ENCODE assay signal across 8 cellular contexts in the genomic region with DNA sequence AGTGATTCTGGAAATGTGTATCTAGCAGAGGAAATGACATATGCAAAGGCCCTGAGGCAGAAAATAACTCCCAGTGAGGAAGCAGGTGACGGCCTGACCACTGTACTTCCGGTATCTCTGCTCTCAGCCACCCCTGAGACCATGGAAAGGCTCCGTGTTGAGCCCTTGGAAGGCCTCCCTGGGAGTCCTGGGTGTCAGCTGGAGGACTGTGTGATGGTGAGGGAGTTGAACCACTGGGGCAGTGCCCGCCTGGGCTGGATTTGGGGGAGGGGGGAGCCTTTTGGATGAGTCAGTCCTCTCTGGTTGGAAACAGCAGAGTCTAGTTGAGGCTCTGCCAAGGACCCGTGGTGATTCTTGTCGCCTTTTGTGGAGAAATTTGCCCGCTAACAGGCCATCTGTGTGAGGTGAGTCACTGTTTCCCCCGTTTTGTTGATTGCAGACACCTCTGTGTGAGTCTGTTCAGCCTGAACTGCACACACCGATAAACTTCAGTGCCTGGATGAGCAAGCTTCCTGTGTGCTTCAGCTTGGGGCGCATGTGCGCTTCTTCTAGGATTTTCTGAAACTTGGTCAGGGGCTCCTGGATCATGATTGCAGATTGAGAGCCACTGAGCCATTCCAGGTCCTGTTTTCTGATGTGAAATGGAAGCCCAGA.
DNase-seq lines count a peak whose midpoint lies in the region; ATAC-seq and TF ChIP-seq lines count a peak whose summit lies in the region.

No MANE protein-coding gene starts in this region.

- H3K27me3 ChIP-seq in Panc1 (ENCODE audit: control insufficient read depth, insufficient read depth, low read length) (no peaks in the 10 kb centered on the region), spleen (replicated peaks in 1 of 7) (no peaks in the 10 kb centered on the region)

- H3K36me3 ChIP-seq in Panc1 (ENCODE audit: control insufficient read depth, insufficient read depth, low read length) (no peaks in the 10 kb centered on the region), spleen (no peaks in the 10 kb centered on the region)

- CTCF ChIA-PET in AG04449 (lab: Yijun Ruan, JAX) (interaction anchor here (1.0 kb wide), 1 partner anchor 24 kb away, joined by 3 read pairs; no protein-coding TSS in a partner anchor), Panc1 (lab: Charles Lee) (interaction anchor here (0.9 to 1.6 kb wide), 2 partner anchors 12 to 107 kb away, joined by 3 to 4 read pairs; no protein-coding TSS in a partner anchor)

- intact Hi-C loops in Panc1 (cut with micrococcal nuclease; ENCODE audit: unreplicated experiment) (loop anchor here (10.0 kb wide), 1 partner anchor 109 kb away; no protein-coding TSS in a partner anchor), spleen (cut with DNase I; ENCODE audit: low total_unique reads) (loop anchor here (5.0 kb wide), 1 partner anchor 99 kb away; a partner anchor contains a TSS)

- 6 to 20% (median 13%) methylated on average over 9 to 11 of the region's 11 CpGs for WGBS in spleen, 5 donors

- POLR2A ChIA-PET in AG04449 (lab: Yijun Ruan, JAX), result interaction anchor here (1.3 to 1.5 kb wide), 2 partner anchors 55 to 65 kb away, joined by 3 read pairs; no protein-coding TSS in a partner anchor
- POLR2A ChIA-PET in Panc1 (lab: Charles Lee), result no interaction called here

- ATAC-seq in GM18907 (IDR thresholded peaks at IDR 0.05; ENCODE audit: unreplicated experiment), result peak; percentile 71
- peak; percentile 52 for ATAC-seq in HG03108 (IDR thresholded peaks at IDR 0.05; ENCODE audit: unreplicated experiment)
- peak; percentile 88 for ATAC-seq in Panc1

- H3K27ac ChIP-seq in Panc1 (ENCODE audit: low read length) (peak overlapping the region; percentile 74), spleen (peak overlapping the region; percentile 82 to 94 (median 86))

- in situ Hi-C loops in Panc1 (cut with HindIII; ENCODE audit: low pct_unique_long_range_greater_than_20kb, low sequenced_read_pairs), result no loop called here

- DNase-seq in AG04449 (ENCODE audit: low read depth, low spot score), result peak; percentile 96
- DNase-seq in Panc1 (ENCODE audit: low read depth, low spot score), result peak; percentile 96
- DNase-seq in activated T-helper 1 cell treated with anti-CD3 and anti-CD28 coated beads, Interleukin-2, amount 50 U/mL, for 16 hours (ENCODE audit: low read depth in 1 of 2, low spot score in 1 of 2), result peak; percentile 63 to 74
- peak; percentile 99 for DNase-seq in glomerular endothelial cell (ENCODE audit: extremely low read depth, low read depth, low spot score)
- peak; percentile 86 for DNase-seq in spleen
- DNase-seq in superior temporal gyrus (ENCODE audit: extremely low spot score), result no peak

- TF ChIP-seq POLR2A in spleen (IDR thresholded peaks at IDR 0.05), result no peak

- H3K4me1 ChIP-seq in Panc1 (ENCODE audit: control insufficient read depth, insufficient read depth, low read length) (peaks cover 90% of the 10 kb centered on the region), spleen (peaks cover 50 to 100% (median 98%) of the 10 kb centered on the region in 6 donors)

- BruUV-seq in Panc1 (replicated peaks; lab: Mats Ljungman, UMichigan), result no TSS peak

- TF ChIP-seq CTCF in AG04449 (IDR thresholded peaks at IDR 0.05; ENCODE audit: insufficient read depth, low read length, missing control alignments) (no peak), Panc1 (IDR thresholded peaks at IDR 0.05) (no peak), spleen (IDR thresholded peaks at IDR 0.05 in 8 of 11, conservative IDR thresholded peaks at IDR 0.05 in 3 of 11) (no peak)

- H3K4me3 ChIP-seq in AG04449 (ENCODE audit: low read depth, low read length) (no peak overlapping the region), Panc1 (ENCODE audit: low read depth in 2 of 2, low read length in 2 of 2) (peak overlapping the region in 1 of 2 experiments; percentile 35; a peak in 2 of 4 replicates), spleen (peak overlapping the region; percentile 2 to 64 (median 22))

- H3K9me3 ChIP-seq in Panc1 (ENCODE audit: control insufficient read depth, insufficient read depth, low read depth, low read length) (no peaks in the 10 kb centered on the region), spleen (no peaks in the 10 kb centered on the region)
